ENCODE assay signal across 8 cellular contexts in the genomic region with DNA sequence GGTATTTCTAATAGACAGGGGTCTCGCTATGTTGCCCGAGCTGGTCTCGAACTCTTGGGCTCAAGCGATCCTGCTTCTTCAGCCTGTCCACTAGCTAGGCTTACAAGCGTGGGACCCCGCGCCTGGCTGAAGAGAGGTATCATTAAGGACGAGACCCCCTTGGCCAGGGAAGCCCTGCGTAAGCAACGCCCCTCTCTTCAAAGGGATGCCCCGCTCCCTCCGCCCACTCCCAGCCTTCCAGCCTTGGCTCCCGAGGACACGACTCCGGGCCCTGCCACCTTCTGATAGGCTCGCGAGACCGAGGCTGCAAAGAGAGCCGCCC. TPM values are rescaled to one million over a fixed set of nuclear protein-coding genes. Genes with fewer than 3 reads are reported as not detected.
DNase-seq lines count a peak whose midpoint lies in the region; ATAC-seq, FAIRE-seq and TF ChIP-seq lines count a peak whose summit lies in the region.

No MANE protein-coding gene starts in this region.

- WGBS in lung, 2 donors: 7 to 9% methylated on average over 19 of the region's 19 CpGs

- H3K9me3 ChIP-seq in lung (ENCODE audit: control insufficient read depth in 2 of 2, insufficient read depth in 1 of 2, low read length in 1 of 2): no peaks in the 10 kb centered on the region

- ATAC-seq in lung (ENCODE audit: insufficient read depth, low FRiP score): no peak
- ATAC-seq in GM19395 (IDR thresholded peaks at IDR 0.05; ENCODE audit: unreplicated experiment): no peak

- H2AFZ ChIP-seq in KMS-11 (ENCODE audit: low read depth): peak overlapping the region; percentile 92

- H3K9ac ChIP-seq in KMS-11: peak overlapping the region; percentile 49; the same call in 1 of the 2 replicates

- no peak overlapping the region; the same call in 1 of the 2 replicates for H3K27ac ChIP-seq in KMS-11
- H3K27ac ChIP-seq in lung (ENCODE audit: low read depth in 1 of 2, low read length in 1 of 2): peak overlapping the region; percentile 85 to 93

- FAIRE-seq in bronchial epithelial cell (lab: Jason Lieb, UNC): no peak

- DNase-seq in NCI-H2196 (lab: John Stamatoyannopoulos, UW; ENCODE audit: unreplicated experiment) (peak; percentile 97), NCI-H2196 treated with DMSO at 0.1 percent for 48 hours (lab: John Stamatoyannopoulos, UW; ENCODE audit: unreplicated experiment) (no peak), bronchial epithelial cell (ENCODE audit: low read depth) (no peak), lung (ENCODE audit: low spot score) (no peak), SW480 (ENCODE audit: low spot score) (no peak), NCI-H2107 treated with DMSO at 0.1 percent for 48 hours (lab: John Stamatoyannopoulos, UW; ENCODE audit: unreplicated experiment) (no peak)

- H3K79me2 ChIP-seq in KMS-11 (ENCODE audit: insufficient read depth, low read depth): peaks cover 34% of the 10 kb centered on the region

- no peak overlapping the region for H3K4me3 ChIP-seq in KMS-11 (IDR thresholded peaks at IDR 0.05; ENCODE audit: insufficient read depth, low read depth, low read length)
- peak overlapping the region; percentile 89 for H3K4me3 ChIP-seq in bronchial epithelial cell (ENCODE audit: low read depth, low read length)
- H3K4me3 ChIP-seq in lung: peak overlapping the region; percentile 39

- TF ChIP-seq CTCF in KMS-11 (conservative IDR thresholded peaks at IDR 0.05; ENCODE audit: low read depth, low read length) (no peak), bronchial epithelial cell (IDR thresholded peaks at IDR 0.05; ENCODE audit: insufficient read depth, low read length, severe bottlenecking) (no peak), lung (IDR thresholded peaks at IDR 0.05; ENCODE audit: control extremely low read depth, extremely low read depth) (no peak)

- H3K4me2 ChIP-seq in KMS-11: peak overlapping the region; percentile 60; the same call in 1 of the 2 replicates

- H4K20me1 ChIP-seq in KMS-11 (ENCODE audit: insufficient read depth): no peaks in the 10 kb centered on the region

- H3K4me1 ChIP-seq in KMS-11 (ENCODE audit: low read depth, poor library complexity, severe bottlenecking): peaks cover 21% of the 10 kb centered on the region
- peaks cover 9 to 14% of the 10 kb centered on the region in 2 donors for H3K4me1 ChIP-seq in lung (ENCODE audit: control insufficient read depth in 2 of 2, insufficient read depth in 2 of 2, low read length in 2 of 2)

- H3K36me3 ChIP-seq in KMS-11 (ENCODE audit: insufficient read depth) (no peaks in the 10 kb centered on the region), bronchial epithelial cell (ENCODE audit: control insufficient read depth, insufficient read depth, low read length) (no peaks in the 10 kb centered on the region), lung (ENCODE audit: control insufficient read depth in 2 of 2, insufficient read depth in 2 of 2, low read length in 2 of 2) (no peaks in the 10 kb centered on the region)

- H3K27me3 ChIP-seq in KMS-11 (ENCODE audit: insufficient read depth, low read depth): no peaks in the 10 kb centered on the region
- no peaks in the 10 kb centered on the region for H3K27me3 ChIP-seq in bronchial epithelial cell (ENCODE audit: control insufficient read depth, insufficient read depth, low read length)
- H3K27me3 ChIP-seq in lung (ENCODE audit: control insufficient read depth, insufficient read depth): no peaks in the 10 kb centered on the region

RNA-seq across cellular contexts. Expression of a gene that starts 0.2 kb away (rescaled TPM):
- total RNA-seq in bronchial epithelial cell: 10.3 and 10.5 TPM in 2 replicates
- 1 to 10 TPM; 8.4 to 9.7 TPM for total RNA-seq in lung
- 1 to 10 TPM; 3.1 to 4.0 TPM for polyA plus RNA-seq in lung

RNA-seq across cellular contexts. Expression of a gene that starts 4.2 kb away (rescaled TPM):
- total RNA-seq in bronchial epithelial cell (20.4 and 24.2 TPM in 2 replicates), lung (10 to 100 TPM; 29.9 to 44.5 TPM)
- polyA plus RNA-seq in lung: 10 to 100 TPM; 18.5 to 23.0 TPM

RNA-seq across cellular contexts. Expression of a gene that starts 31.6 kb away (rescaled TPM):
- total RNA-seq in bronchial epithelial cell: 2.9 and 4.1 TPM in 2 replicates
- total RNA-seq in lung: 10 to 100 TPM; 10.6 to 19.7 TPM
- 10 to 100 TPM in 1 of 2 donors, 1 to 10 TPM in 1; 4.1 to 12.5 TPM for polyA plus RNA-seq in lung

RNA-seq across cellular contexts. Expression of a gene that starts 38.3 kb away (rescaled TPM):
- 241 and 333 TPM in 2 replicates for total RNA-seq in bronchial epithelial cell
- total RNA-seq in lung: 100 to 1,000 TPM; 128 to 208 TPM
- 1,000 to 10,000 TPM in 1 of 2 donors, 100 to 1,000 TPM in 1; 970 to 1,164 TPM for polyA plus RNA-seq in lung

RNA-seq across cellular contexts. Expression of a gene that starts 47.7 kb away (rescaled TPM):
- total RNA-seq in bronchial epithelial cell (4.5 and 5.5 TPM in 2 replicates), lung (10 to 100 TPM in 1 of 2 donors, 1 to 10 TPM in 1; 4.8 to 10.1 TPM)
- 1 to 10 TPM; 2.7 to 5.4 TPM for polyA plus RNA-seq in lung
